ENCODE assay signal across 10 cellular contexts in the genomic region with DNA sequence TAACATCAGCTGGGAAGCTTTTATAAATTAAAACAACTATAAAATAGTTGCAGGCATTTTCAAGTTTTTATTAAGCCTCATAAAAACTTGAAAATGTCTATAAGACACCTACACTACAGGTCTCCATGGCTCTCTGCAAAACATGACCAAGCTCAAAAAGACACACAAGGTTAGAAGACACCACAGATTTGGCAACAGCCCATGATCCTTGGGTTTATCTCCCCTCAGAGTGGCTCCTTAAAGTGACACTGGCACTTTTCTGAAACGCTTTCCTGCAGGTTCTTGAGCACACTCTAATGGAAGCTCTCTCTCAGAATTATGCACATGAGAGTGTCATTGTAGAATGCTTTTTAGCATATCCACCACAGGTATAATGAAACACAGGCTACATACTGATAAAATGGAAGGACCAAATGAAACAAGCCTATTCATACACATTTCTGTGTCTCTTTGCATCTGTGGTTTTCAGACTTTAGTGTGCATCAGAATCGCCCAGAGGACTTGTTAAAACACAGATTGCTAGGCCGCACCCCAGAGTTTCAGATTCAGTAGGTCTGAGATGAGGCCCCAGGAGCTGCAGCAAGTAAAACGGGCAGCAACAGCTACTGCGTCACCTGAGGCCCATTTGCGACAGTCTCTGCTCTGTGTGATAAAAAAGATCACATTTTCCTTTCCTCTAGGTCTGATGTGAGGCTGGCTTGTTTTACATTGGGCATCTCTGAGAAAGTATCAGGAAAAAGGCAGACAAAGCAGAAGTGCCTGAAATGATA.
A peak's percentile ranks its signal among the peaks of the same experiment; 100 is the strongest.
DNase-seq lines count a peak whose midpoint lies in the region; ATAC-seq and TF ChIP-seq lines count a peak whose summit lies in the region.
"Had no signal": no experiment of that assay in that cellular context is flagged by ENCODE, and none has a peak within 500 bp of the region (broad histone marks: within the 10 kb centered on the region; RNA-seq: fewer than 3 reads in every experiment).

No MANE protein-coding gene starts in this region.

- peak; percentile 28 for DNase-seq in stimulated activated CD4-positive, alpha-beta T cell treated with anti-CD3 and anti-CD28 coated beads, Interleukin-15, amount 100 ng/mL, for 24 hours
- no peak for DNase-seq in stimulated activated CD4-positive, alpha-beta T cell treated with anti-CD3 and anti-CD28 coated beads, Interleukin-2, amount 100 ng/mL, for 48 hours
- peak; percentile 38 for DNase-seq in transverse colon
- DNase-seq in NCI-H2196 treated with DMSO at 0.1 percent for 48 hours (lab: John Stamatoyannopoulos, UW; ENCODE audit: unreplicated experiment) = no peak
- no peak for DNase-seq in effector CD8-positive, alpha-beta T cell (lab: John Stamatoyannopoulos, UW)
- DNase-seq in kidney tubule cell (ENCODE audit: low spot score) = no peak
- DNase-seq: CD4-positive, alpha-beta T cell had no signal

- no peak overlapping the region for H3K4me3 ChIP-seq in transverse colon
- H3K4me3 ChIP-seq: lung had no signal

- no peak for TF ChIP-seq POLR2A in transverse colon (IDR thresholded peaks at IDR 0.05)

- 80 to 81% methylated on average over 6 of the region's 6 CpGs for WGBS in transverse colon (ENCODE audit: low coverage in 1 of 2), 2 donors

- no peaks in the 10 kb centered on the region for H3K27me3 ChIP-seq in transverse colon

- ATAC-seq in HG02571 (IDR thresholded peaks at IDR 0.05; ENCODE audit: unreplicated experiment) = peak; percentile 66
- peak; percentile 35 for ATAC-seq in HG03575 (IDR thresholded peaks at IDR 0.05; ENCODE audit: extremely low read depth, insufficient number of reproducible peaks, low FRiP score, unreplicated experiment)

- H3K36me3 ChIP-seq in transverse colon = no peaks in the 10 kb centered on the region

- H3K9me3 ChIP-seq in transverse colon = no peaks in the 10 kb centered on the region

- H3K27ac ChIP-seq in transverse colon = no peak overlapping the region

- no peak for TF ChIP-seq EP300 in transverse colon (IDR thresholded peaks at IDR 0.05; ENCODE audit: low read depth)

- TF ChIP-seq CTCF in transverse colon (IDR thresholded peaks at IDR 0.05) = no peak

- in situ Hi-C loops in transverse colon (cut with MboI; ENCODE audit: low pct_ligation_motif_present in 1 of 4, low pct_unique_long_range_greater_than_20kb in 1 of 4, low sequenced_read_pairs in 3 of 4) = no loop called here

- intact Hi-C loops in transverse colon (cut with DNase I; ENCODE audit: low total_unique reads) = no loop called here

- peaks cover 0 to 4% (median 1%) of the 10 kb centered on the region in 4 donors for H3K4me1 ChIP-seq in transverse colon

Comparison
In these comparisons a context has a peak if more than half of its experiments do, and no peak if none do; other contexts are left out.
1. DNase-seq: peak in stimulated activated CD4-positive, alpha-beta T cell treated with anti-CD3 and anti-CD28 coated beads, Interleukin-15, amount 100 ng/mL, for 24 hours (single experiment) and transverse colon (single experiment); none in stimulated activated CD4-positive, alpha-beta T cell treated with anti-CD3 and anti-CD28 coated beads, Interleukin-2, amount 100 ng/mL, for 48 hours (0 of 2), NCI-H2196 treated with DMSO at 0.1 percent for 48 hours (single experiment), effector CD8-positive, alpha-beta T cell (single experiment) and kidney tubule cell (single experiment).